ENCODE assay signal across 21 cellular contexts in genomic region chr15:57647071-57647790, GRCh38. TPM values are rescaled to one million over a fixed set of nuclear protein-coding genes. Genes with fewer than 3 reads are reported as not detected.
DNase-seq lines count a peak whose midpoint lies in the region; ATAC-seq, FAIRE-seq and TF ChIP-seq lines count a peak whose summit lies in the region.
"Had no signal": no experiment of that assay in that cellular context is flagged by ENCODE, and none has a peak within 500 bp of the region (broad histone marks: within the 10 kb centered on the region; RNA-seq: fewer than 3 reads in every experiment).

No MANE protein-coding gene starts in this region.

- H3K4me3 ChIP-seq in GM23248 (no peak overlapping the region), endothelial cell of umbilical vein (replicated peaks in 1 of 3; ENCODE audit: insufficient read depth in 1 of 3, low read depth in 1 of 3, low read length in 3 of 3) (no peak overlapping the region), stomach (no peak overlapping the region), trophoblast cell (ENCODE audit: low read depth, low read length) (no peak overlapping the region)
- H3K4me3 ChIP-seq: MG63, SK-N-MC, transverse colon had no signal

- no peak overlapping the region for H4K8ac ChIP-seq in trophoblast cell (ENCODE audit: low read depth, low read length)

- TF ChIP-seq CTCF in endothelial cell of umbilical vein (IDR thresholded peaks at IDR 0.05; ENCODE audit: extremely low read depth in 1 of 2, insufficient read depth in 1 of 2, low read depth in 1 of 2, low read length in 2 of 2) = no peak
- TF ChIP-seq CTCF in stomach (IDR thresholded peaks at IDR 0.05) = no peak

- TF ChIP-seq EP300 in stomach (IDR thresholded peaks at IDR 0.05) = no peak

- peak overlapping the region; percentile 47 for H3K27ac ChIP-seq in GM23248
- no peak overlapping the region for H3K27ac ChIP-seq in endothelial cell of umbilical vein (ENCODE audit: insufficient read depth, low read depth, low read length)
- H3K27ac ChIP-seq in stomach = peak overlapping the region in 4 of 5 donors; percentile 7 to 60 (median 36)
- H3K27ac ChIP-seq in trophoblast cell (ENCODE audit: low read depth, low read length) = no peak overlapping the region
- H3K27ac ChIP-seq: neutrophil, SK-N-MC, transverse colon had no signal

- no peak overlapping the region for H2BK12ac ChIP-seq in trophoblast cell (ENCODE audit: low read length)

- H3K79me2 ChIP-seq in GM23248 (ENCODE audit: insufficient read depth) = no peaks in the 10 kb centered on the region
- no peaks in the 10 kb centered on the region for H3K79me2 ChIP-seq in endothelial cell of umbilical vein (ENCODE audit: control insufficient read depth, insufficient read depth, low read length)
- no peaks in the 10 kb centered on the region for H3K79me2 ChIP-seq in trophoblast cell (ENCODE audit: control insufficient read depth, insufficient read depth, low read length, poor library complexity)

- H3K4ac ChIP-seq in trophoblast cell (ENCODE audit: low read depth, low read length) = no peak overlapping the region

- DNase-seq in GM23248 (peak; percentile 4), endothelial cell of umbilical vein (ENCODE audit: low read depth, low spot score) (peak; percentile 77), kidney tubule cell (ENCODE audit: low spot score) (peak; percentile 16), stomach (no peak), NCI-H2081 (lab: John Stamatoyannopoulos, UW) (no peak), NCI-H510A treated with DMSO at 0.1 percent for 48 hours (lab: John Stamatoyannopoulos, UW) (no peak), trophoblast cell (no peak)
- DNase-seq: activated CD4-positive, alpha-beta T cell treated with anti-CD3 and anti-CD28 coated beads, Interleukin-2, amount 50 U/mL, for 48 hours; activated naive CD4-positive, alpha-beta T cell treated with anti-CD3 and anti-CD28 coated beads, Interleukin-2, amount 10 ng/mL, durations not matched to agents 7 days and 5 days; H7; NCI-H1436 treated with DMSO at 0.1 percent for 48 hours; NCI-H82; stimulated activated naive CD4-positive, alpha-beta T cell; transverse colon had no signal

- no peak overlapping the region for H4K12ac ChIP-seq in trophoblast cell (ENCODE audit: low read depth, low read length)

- no peaks in the 10 kb centered on the region for H3K9me1 ChIP-seq in endothelial cell of umbilical vein (replicated peaks; ENCODE audit: control insufficient read depth, extremely low read depth, insufficient read depth, low read length)

- ATAC-seq in GM18858 (IDR thresholded peaks at IDR 0.05; ENCODE audit: unreplicated experiment) = no peak
- ATAC-seq: Panc1, sciatic nerve had no signal

- no peaks in the 10 kb centered on the region for H3K36me3 ChIP-seq in GM23248 (ENCODE audit: low read depth)
- H3K36me3 ChIP-seq in endothelial cell of umbilical vein (ENCODE audit: control insufficient read depth in 2 of 2, extremely low read depth in 1 of 2, insufficient read depth in 2 of 2, low read length in 2 of 2) = peaks cover 0 to 12% of the 10 kb centered on the region in 2 experiments
- H3K36me3 ChIP-seq in stomach = peaks cover 0 to 24% (median 10%) of the 10 kb centered on the region in 4 donors
- H3K36me3 ChIP-seq in trophoblast cell (ENCODE audit: control insufficient read depth in 1 of 2, insufficient read depth in 2 of 2, low read length in 2 of 2) = no peaks in the 10 kb centered on the region
- H3K36me3 ChIP-seq: MG63, neutrophil, transverse colon had no signal

- H3K18ac ChIP-seq in trophoblast cell (ENCODE audit: low read length) = no peak overlapping the region

- POLR2A ChIA-PET in endothelial cell of umbilical vein (lab: Charles Lee) = no interaction called here

- CTCF ChIA-PET in endothelial cell of umbilical vein (lab: Charles Lee) = interaction anchor here (0.9 to 2.0 kb wide), 7 partner anchors 9 to 104 kb away, joined by 3 to 8 read pairs (median 3); partner anchors contain the start of gene POLR2M

- H2AFZ ChIP-seq in GM23248 (peak overlapping the region; percentile 16; the same call in 1 of the 2 replicates), endothelial cell of umbilical vein (ENCODE audit: low read depth, low read length) (no peak overlapping the region), trophoblast cell (ENCODE audit: insufficient read depth, low read length, poor library complexity) (no peak overlapping the region)

- H4K20me1 ChIP-seq in GM23248 (ENCODE audit: insufficient read depth) (no peaks in the 10 kb centered on the region), endothelial cell of umbilical vein (replicated peaks; ENCODE audit: control insufficient read depth, extremely low read depth, insufficient read depth, low read length) (no peaks in the 10 kb centered on the region)

- in situ Hi-C loops in GM23248 (cut with MboI) = loop anchor here (25.0 kb wide), 1 partner anchor 215 kb away; no protein-coding TSS in a partner anchor

- no peaks in the 10 kb centered on the region for H3K79me1 ChIP-seq in trophoblast cell (ENCODE audit: low read length)

- no peak overlapping the region for H4K91ac ChIP-seq in trophoblast cell (ENCODE audit: low read depth, low read length)

- H3K9me3 ChIP-seq in GM23248 (ENCODE audit: low read depth) = no peaks in the 10 kb centered on the region
- H3K9me3 ChIP-seq in endothelial cell of umbilical vein (replicated peaks; ENCODE audit: control insufficient read depth, insufficient read depth, low read length) = no peaks in the 10 kb centered on the region
- no peaks in the 10 kb centered on the region for H3K9me3 ChIP-seq in stomach
- H3K9me3 ChIP-seq in trophoblast cell (ENCODE audit: insufficient read depth, low read depth, low read length) = no peaks in the 10 kb centered on the region
- H3K9me3 ChIP-seq: MG63, neutrophil, transverse colon had no signal

- 73 to 77% methylated on average over 6 of the region's 6 CpGs for WGBS in GM23248 (ENCODE audit: low coverage in 1 of 2, low lambda C conversion rate in 2 of 2, missing lambda C conversion rate in 2 of 2), 2 experiments
- WGBS in stomach, 5 donors = 31 to 55% (median 42%) methylated on average over 6 of the region's 6 CpGs
- WGBS in trophoblast cell (ENCODE audit: extremely low coverage, insufficient coverage, insufficient read length) = no CpG with 5 or more reads among the region's 6 CpGs

- H3K23ac ChIP-seq in trophoblast cell (ENCODE audit: low read length) = no peak overlapping the region

- peaks cover 16% of the 10 kb centered on the region for H3F3A ChIP-seq in GM23248 (ENCODE audit: insufficient read depth)

- no TSS peak for BruUV-seq in endothelial cell of umbilical vein (replicated peaks; lab: Mats Ljungman, UMichigan)

- no peak overlapping the region for H3K14ac ChIP-seq in trophoblast cell (ENCODE audit: low read length)

- H2BK5ac ChIP-seq in trophoblast cell (ENCODE audit: low read depth, low read length, poor library complexity) = no peak overlapping the region

- no peak overlapping the region for H3K9ac ChIP-seq in GM23248
- H3K9ac ChIP-seq in endothelial cell of umbilical vein (replicated peaks; ENCODE audit: extremely low read depth, insufficient read depth, low read length) = no peak overlapping the region
- no peak overlapping the region for H3K9ac ChIP-seq in trophoblast cell (ENCODE audit: low read length)

- no peak overlapping the region for H2BK120ac ChIP-seq in trophoblast cell (ENCODE audit: insufficient read depth, low read length, poor library complexity)

- FAIRE-seq in endothelial cell of umbilical vein (lab: Jason Lieb, UNC) = peak; percentile 56
- FAIRE-seq: keratinocyte had no signal

- H3K4me2 ChIP-seq in GM23248 (ENCODE audit: unreplicated experiment) = peak overlapping the region; percentile 16
- H3K4me2 ChIP-seq in endothelial cell of umbilical vein (ENCODE audit: insufficient read depth, low read length) = no peak overlapping the region
- no peak overlapping the region for H3K4me2 ChIP-seq in trophoblast cell (ENCODE audit: low read length)

- no peaks in the 10 kb centered on the region for H3K9me2 ChIP-seq in GM23248 (ENCODE audit: insufficient read depth)

- H3K27me3 ChIP-seq in GM23248 (replicated peaks; ENCODE audit: insufficient read depth) (no peaks in the 10 kb centered on the region), endothelial cell of umbilical vein (ENCODE audit: control insufficient read depth in 2 of 2, insufficient read depth in 2 of 2, low read length in 2 of 2) (no peaks in the 10 kb centered on the region), stomach (no peaks in the 10 kb centered on the region), trophoblast cell (ENCODE audit: insufficient read depth, low read length) (no peaks in the 10 kb centered on the region)
- H3K27me3 ChIP-seq: MG63, transverse colon had no signal

- no peak overlapping the region for H2AK5ac ChIP-seq in trophoblast cell (ENCODE audit: low read length)

- H3K4me1 ChIP-seq in GM23248 (ENCODE audit: insufficient read depth) = peaks cover 25% of the 10 kb centered on the region
- H3K4me1 ChIP-seq in endothelial cell of umbilical vein (ENCODE audit: control insufficient read depth, extremely low read depth, insufficient read depth, low read length) = peaks cover 11% of the 10 kb centered on the region
- peaks cover 0 to 15% (median 7%) of the 10 kb centered on the region in 4 donors for H3K4me1 ChIP-seq in stomach
- H3K4me1 ChIP-seq in trophoblast cell (ENCODE audit: control insufficient read depth in 1 of 2, insufficient read depth in 2 of 2, low read length in 2 of 2) = no peaks in the 10 kb centered on the region
- H3K4me1 ChIP-seq: transverse colon had no signal

- dilution Hi-C loops in endothelial cell of umbilical vein (cut with MboI; ENCODE audit: extremely low pct_ligation_motif_present, low sequenced_read_pairs) = no loop called here

- TF ChIP-seq POLR2A in endothelial cell of umbilical vein (IDR thresholded peaks at IDR 0.05; ENCODE audit: low read depth, low read length) (no peak), stomach (IDR thresholded peaks at IDR 0.05) (no peak)

- intact Hi-C loops in endothelial cell of umbilical vein (cut with micrococcal nuclease) (no loop called here), stomach (cut with DNase I; ENCODE audit: low total_unique reads) (no loop called here)

RNA-seq across cellular contexts. Expression of gene MYZAP, which starts 55.5 kb away (rescaled TPM):
- total RNA-seq in GM23248 (2014; rRNA removed; shearing (Covaris generic)) = not detected in 2 replicates
- polyA plus RNA-seq in GM23248 (2016; fragmentation: Nextera tagmentation; extraction: Ambion mirVana) (0.11 and 0.13 TPM in 2 replicates), endothelial cell of umbilical vein (5.2 and 6.3 TPM in 2 replicates), stomach (10 to 100 TPM in 2 of 3 donors, 1 to 10 TPM in 1; 9.4 to 31.3 (median 13.5) TPM)
- total RNA-seq in endothelial cell of umbilical vein (6.1 and 8.1 TPM in 2 replicates), stomach (10 to 100 TPM in 4 of 5 donors, not detected in 1; 15.2 to 59.8 (median 33.2) TPM)
- polyA plus RNA-seq in endothelial cell of umbilical vein (2011; cell fraction: cytosol; rRNA removed) = 9.2 and 10.8 TPM in 2 replicates
- 8.5 TPM in 2 replicates for polyA plus RNA-seq in endothelial cell of umbilical vein (2011; cell fraction: nucleus; rRNA removed)
- polyA plus RNA-seq in endothelial cell of umbilical vein (2012) = 13.3 and 14.4 TPM in 2 replicates
- 3.1 and 5.3 TPM in 2 replicates for polyA minus RNA-seq in endothelial cell of umbilical vein
- not detected for polyA minus RNA-seq in endothelial cell of umbilical vein (2011; cell fraction: cytosol; rRNA and poly(A)+ RNA removed)
- 3.4 and 4.5 TPM in 2 replicates for polyA minus RNA-seq in endothelial cell of umbilical vein (2011; cell fraction: nucleus; rRNA and poly(A)+ RNA removed)
- 0.26 and 0.37 TPM in 2 replicates for polyA plus RNA-seq in trophoblast cell (2013)

RNA-seq across cellular contexts. Expression of gene POLR2M, which starts 59.3 kb away (rescaled TPM):
- total RNA-seq in GM23248 (2014; rRNA removed; shearing (Covaris generic)) = 56.1 and 226 TPM in 2 replicates
- polyA plus RNA-seq in GM23248 (2016; fragmentation: Nextera tagmentation; extraction: Ambion mirVana) (38.6 and 39.3 TPM in 2 replicates), endothelial cell of umbilical vein (38.4 and 68.2 TPM in 2 replicates), stomach (100 to 1,000 TPM in 1 of 3 donors, 10 to 100 TPM in 2; 41.6 to 139 (median 56.4) TPM)
- total RNA-seq in endothelial cell of umbilical vein (42.5 and 50.6 TPM in 2 replicates), stomach (1,000 to 10,000 TPM in 1 of 5 donors, 100 to 1,000 TPM in 3, 10 to 100 TPM in 1; 54.0 to 1,088 (median 385) TPM)
- polyA plus RNA-seq in endothelial cell of umbilical vein (2011; cell fraction: cytosol; rRNA removed) = 42.5 and 67.4 TPM in 2 replicates
- 34.7 and 45.1 TPM in 2 replicates for polyA plus RNA-seq in endothelial cell of umbilical vein (2011; cell fraction: nucleus; rRNA removed)
- polyA plus RNA-seq in endothelial cell of umbilical vein (2012) = 24.9 and 27.9 TPM in 2 replicates
- polyA minus RNA-seq in endothelial cell of umbilical vein = 46.0 and 74.4 TPM in 2 replicates
- 80.5 TPM for polyA minus RNA-seq in endothelial cell of umbilical vein (2011; cell fraction: cytosol; rRNA and poly(A)+ RNA removed)
- 42.3 and 67.3 TPM in 2 replicates for polyA minus RNA-seq in endothelial cell of umbilical vein (2011; cell fraction: nucleus; rRNA and poly(A)+ RNA removed)
- 114 and 142 TPM in 2 replicates for polyA plus RNA-seq in trophoblast cell (2013)

Comparison
In these comparisons a context has a peak if more than half of its experiments do, and no peak if none do; other contexts are left out.
1. DNase-seq: peak in GM23248 (single experiment), endothelial cell of umbilical vein (single experiment) and kidney tubule cell (single experiment); none in stomach (single experiment), NCI-H2081 (0 of 2), NCI-H510A treated with DMSO at 0.1 percent for 48 hours (single experiment) and trophoblast cell (0 of 2).
2. H3K27ac ChIP-seq: peak in GM23248 (single experiment) and stomach (4 of 5); none in endothelial cell of umbilical vein (single experiment) and trophoblast cell (single experiment).